In genomic region chr5:126600631-126601511, GRCh38 we compare ENCODE assay signal across 8 cellular contexts.
DNase-seq lines count a peak whose midpoint lies in the region; ATAC-seq and TF ChIP-seq lines count a peak whose summit lies in the region.

Gene PHAX, plus strand, starts transcription at chr5:126600947. Its CDS starts 16 bp downstream, at chr5:126600963.

- H3K4me3 ChIP-seq in GM12875 (ENCODE audit: low read depth, low read length), result peak within 1 kb of the TSS; percentile 100
- peak within 1 kb of the TSS; percentile 98 for H3K4me3 ChIP-seq in NB4 (ENCODE audit: low read depth, low read length)
- H3K4me3 ChIP-seq in retinal pigment epithelial cell (ENCODE audit: low read length), result peak within 1 kb of the TSS; percentile 93

- DNase-seq in NB4 (ENCODE audit: low read depth), result peak; percentile 87
- DNase-seq in T-helper 2 cell, result peak; percentile 44 to 85 (median 61)
- peak in 57 of 58 donors; percentile 17 to 86 (median 69) for DNase-seq in anterior cingulate cortex (lab: John Stamatoyannopoulos, UW)
- peak; percentile 84 for DNase-seq in hepatic stellate cell (ENCODE audit: low spot score)
- peak; percentile 27 for DNase-seq in retinal pigment epithelial cell (ENCODE audit: low read depth)
- DNase-seq in cortex of kidney (lab: John Stamatoyannopoulos, UW), result no peak

- TF ChIP-seq POLR2A in NB4 (IDR thresholded peaks at IDR 0.05; ENCODE audit: extremely low read depth, insufficient read length), result peak; percentile 66

- peak; percentile 95 for TF ChIP-seq CTCF in GM12875 (IDR thresholded peaks at IDR 0.05; ENCODE audit: borderline replicate concordance, insufficient read depth, low read depth, low read length)
- TF ChIP-seq CTCF in NB4 (IDR thresholded peaks at IDR 0.05; ENCODE audit: low read depth, low read length), result peak; percentile 76
- peak; percentile 72 for TF ChIP-seq CTCF in retinal pigment epithelial cell (conservative IDR thresholded peaks at IDR 0.05; ENCODE audit: low read depth, low read length)

- peak; percentile 97 for ATAC-seq in HG02571 (IDR thresholded peaks at IDR 0.05; ENCODE audit: unreplicated experiment)
